8 cellular contexts compared by ENCODE assay signal in genomic region chr7:81070956-81071355, GRCh38.
"Had no signal": no experiment of that assay in that cellular context is flagged by ENCODE, and none has a peak within 500 bp of the region (broad histone marks: within the 10 kb centered on the region; RNA-seq: fewer than 3 reads in every experiment).

No MANE protein-coding gene starts in this region.

- H3K27ac ChIP-seq: HL-60 had no signal

- H3K4me2 ChIP-seq: GM23338 had no signal

- H3K4me1 ChIP-seq: HAP-1 had no signal

- H2AFZ ChIP-seq: GM23338 had no signal

- H3K4me3 ChIP-seq: GM23338, HAP-1 had no signal

- ATAC-seq: GM23338, HCT116, HepG2 had no signal

- DNase-seq: H7, HFFc6, KBM-7 had no signal

- H3K36me3 ChIP-seq: HAP-1 had no signal

- H3K9me3 ChIP-seq: HAP-1 had no signal
